In the genomic region with DNA sequence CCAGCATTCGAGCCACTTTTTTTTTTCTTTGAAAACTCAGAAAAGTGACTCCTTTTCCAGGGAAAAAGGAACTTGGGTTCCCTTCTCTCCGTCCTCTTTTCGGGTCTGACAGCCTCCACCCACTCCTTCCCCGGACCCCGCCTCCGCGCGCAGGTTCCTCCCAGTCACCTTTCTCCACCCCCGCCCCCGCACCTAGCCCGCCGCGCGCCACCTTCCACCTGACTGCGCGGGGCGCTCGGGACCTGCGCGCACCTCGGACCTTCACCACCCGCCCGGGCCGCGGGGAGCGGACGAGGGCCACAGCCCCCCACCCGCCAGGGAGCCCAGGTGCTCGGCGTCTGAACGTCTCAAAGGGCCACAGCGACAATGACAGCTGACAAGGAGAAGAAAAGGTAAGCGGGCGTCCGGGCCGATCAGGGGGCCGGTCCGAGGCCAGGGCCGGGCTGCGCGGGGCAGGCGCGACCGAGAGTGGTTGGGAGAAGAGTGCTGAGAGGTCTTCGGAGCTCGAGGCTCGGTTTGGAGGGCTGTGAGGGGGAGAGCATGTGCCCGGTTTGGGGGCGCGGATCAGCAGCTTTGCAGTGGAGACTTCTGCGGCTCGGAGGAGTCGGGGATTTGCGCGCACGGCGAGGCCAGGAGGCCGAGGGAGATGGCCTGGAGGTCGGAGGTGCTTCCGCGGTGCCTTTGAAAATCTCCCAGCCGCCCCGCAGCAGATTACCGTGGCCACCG, we compare ENCODE assay signal across 8 cellular contexts.
DNase-seq lines count a peak whose midpoint lies in the region; ATAC-seq and TF ChIP-seq lines count a peak whose summit lies in the region.

No MANE protein-coding gene starts in this region.

- peak; percentile 25 for ATAC-seq in GM19328 (IDR thresholded peaks at IDR 0.05; ENCODE audit: unreplicated experiment)
- ATAC-seq in HG03469 (IDR thresholded peaks at IDR 0.05; ENCODE audit: unreplicated experiment), result no peak

- H3K4me3 ChIP-seq in AG10803 (ENCODE audit: low read length), result peak overlapping the region; percentile 94
- H3K4me3 ChIP-seq in astrocyte of the spinal cord (ENCODE audit: low read depth, low read length), result peak overlapping the region; percentile 50

- DNase-seq in AG10803 (ENCODE audit: low read depth), result peak; percentile 26
- DNase-seq in HK-2 (ENCODE audit: unreplicated experiment), result peak; percentile 79
- DNase-seq in T-helper 2 cell, result peak; percentile 41 to 70 (median 62)
- DNase-seq in astrocyte of the spinal cord (ENCODE audit: low read depth, low spot score), result no peak
- DNase-seq in islet precursor cell, result peak; percentile 89
- DNase-seq in stimulated activated CD4-positive, alpha-beta T cell treated with anti-CD3 and anti-CD28 coated beads, Interleukin-15, amount 100 ng/mL, for 48 hours (ENCODE audit: low read depth in 2 of 2), result peak; percentile 29 to 55

- TF ChIP-seq CTCF in AG10803 (conservative IDR thresholded peaks at IDR 0.05; ENCODE audit: low read length) (no peak), astrocyte of the spinal cord (IDR thresholded peaks at IDR 0.05; ENCODE audit: low read depth, low read length) (no peak)

- in situ Hi-C loops in astrocyte of the spinal cord (cut with HindIII; ENCODE audit: low sequenced_read_pairs), result no loop called here
